ENCODE assay signal across 23 cellular contexts in the genomic region with DNA sequence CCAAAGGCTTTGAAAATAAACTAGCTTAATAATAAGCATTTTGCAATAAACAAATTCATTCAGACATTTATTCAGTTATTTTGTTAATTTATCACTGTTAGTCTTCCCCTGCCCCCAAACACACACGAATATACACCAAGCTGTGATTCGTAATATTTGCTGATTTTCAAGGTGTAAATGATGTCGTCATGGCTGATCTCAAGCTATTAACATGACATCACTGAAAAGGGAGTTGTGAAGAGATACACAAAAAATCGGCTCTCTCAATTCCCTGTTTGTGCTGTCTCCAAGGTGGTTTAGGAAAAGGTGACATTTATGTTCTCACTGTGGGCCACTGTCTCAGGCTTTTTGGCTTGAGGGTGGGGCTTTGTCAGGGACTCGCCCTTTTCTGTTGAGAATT.
"Had no signal": no experiment of that assay in that cellular context is flagged by ENCODE, and none has a peak within 500 bp of the region (broad histone marks: within the 10 kb centered on the region; RNA-seq: fewer than 3 reads in every experiment).

No MANE protein-coding gene starts in this region.

- H3K4me1 ChIP-seq: gastrocnemius medialis, heart left ventricle, prostate gland, right atrium auricular region, sigmoid colon, stomach, testis, tibial artery had no signal

- H3K9me3 Mint-ChIP-seq: nephron, type B pancreatic cell had no signal

- ATAC-seq: gastrocnemius medialis; heart left ventricle; left lobe of liver; naive thymus-derived CD4-positive, alpha-beta T cell; stimulated activated effector memory CD8-positive, alpha-beta T cell treated with anti-CD3 and anti-CD28 coated beads, Interleukin-12 subunit alpha, Interleukin-12 subunit beta, amount 100 ng/mL, for 72 hours had no signal

- H3K36me3 ChIP-seq: gastrocnemius medialis, heart left ventricle, prostate gland, right atrium auricular region, sigmoid colon, stomach, tibial artery had no signal

- H3K4me1 Mint-ChIP-seq: naive thymus-derived CD4-positive, alpha-beta T cell; nephron; stimulated activated effector memory CD8-positive, alpha-beta T cell treated with anti-CD3 and anti-CD28 coated beads, Interleukin-12 subunit alpha, Interleukin-12 subunit beta, amount 100 ng/mL, for 72 hours had no signal

- DNase-seq: dorsolateral prefrontal cortex; effector CD4-positive, alpha-beta T cell; gastrocnemius medialis; heart left ventricle; kidney; mesenchymal stem cell; midbrain; naive thymus-derived CD4-positive, alpha-beta T cell; nucleus accumbens; sigmoid colon; stimulated activated CD4-positive, alpha-beta T cell treated with anti-CD3 and anti-CD28 coated beads, Interleukin-2, amount 100 ng/mL, for 24 hours; stimulated activated CD4-positive, alpha-beta T cell treated with anti-CD3 and anti-CD28 coated beads, Interleukin-4, amount 100 ng/mL, for 24 hours; stimulated activated naive CD4-positive, alpha-beta T cell treated with Interleukin-2 at 50 U/mL for 16 hours; stomach; testis; tibial artery had no signal

- H3K4me3 ChIP-seq: dorsolateral prefrontal cortex, gastrocnemius medialis, heart left ventricle, hepatocyte, prostate gland, right atrium auricular region, sigmoid colon, stomach, testis, tibial artery had no signal

- H3K4me3 Mint-ChIP-seq: naive thymus-derived CD4-positive, alpha-beta T cell; nephron; stimulated activated effector memory CD8-positive, alpha-beta T cell treated with anti-CD3 and anti-CD28 coated beads, Interleukin-12 subunit alpha, Interleukin-12 subunit beta, amount 100 ng/mL, for 72 hours; type B pancreatic cell had no signal

- H3K36me3 Mint-ChIP-seq: naive thymus-derived CD4-positive, alpha-beta T cell; stimulated activated effector memory CD8-positive, alpha-beta T cell treated with anti-CD3 and anti-CD28 coated beads, Interleukin-12 subunit alpha, Interleukin-12 subunit beta, amount 100 ng/mL, for 72 hours; type B pancreatic cell had no signal

- H3K9me3 ChIP-seq: gastrocnemius medialis, prostate gland, right atrium auricular region, sigmoid colon, stomach, testis, tibial artery had no signal

- H3K27me3 ChIP-seq: dorsolateral prefrontal cortex, gastrocnemius medialis, heart left ventricle, hepatocyte, right atrium auricular region, sigmoid colon, stomach, testis, tibial artery had no signal

- H3K27ac Mint-ChIP-seq: naive thymus-derived CD4-positive, alpha-beta T cell; nephron; stimulated activated effector memory CD8-positive, alpha-beta T cell treated with anti-CD3 and anti-CD28 coated beads, Interleukin-12 subunit alpha, Interleukin-12 subunit beta, amount 100 ng/mL, for 72 hours; type B pancreatic cell had no signal

- H3K27ac ChIP-seq: dorsolateral prefrontal cortex, gastrocnemius medialis, heart left ventricle, hepatocyte, prostate gland, right atrium auricular region, sigmoid colon, stomach, testis, tibial artery had no signal

- H3K27me3 Mint-ChIP-seq: naive thymus-derived CD4-positive, alpha-beta T cell; type B pancreatic cell had no signal
